Comparison of ENCODE assay signal across 12 cellular contexts in genomic region chr9:110115868-110116542, GRCh38.
DNase-seq lines count a peak whose midpoint lies in the region; TF ChIP-seq lines count a peak whose summit lies in the region.
"Had no signal": no experiment of that assay in that cellular context is flagged by ENCODE, and none has a peak within 500 bp of the region (broad histone marks: within the 10 kb centered on the region; RNA-seq: fewer than 3 reads in every experiment).

No MANE protein-coding gene starts in this region.

- H3K9ac ChIP-seq in trophoblast cell (ENCODE audit: low read length): no peak overlapping the region

- no peak overlapping the region for H2BK12ac ChIP-seq in trophoblast cell (ENCODE audit: low read length)

- no peak for TF ChIP-seq CTCF in RWPE1 (conservative IDR thresholded peaks at IDR 0.05; ENCODE audit: low read depth)
- TF ChIP-seq CTCF in fibroblast of mammary gland (conservative IDR thresholded peaks at IDR 0.05; ENCODE audit: control insufficient read depth, insufficient read depth, low read depth, low read length): no peak

- no peaks in the 10 kb centered on the region for H3K36me3 Mint-ChIP-seq in activated naive CD8-positive, alpha-beta T cell treated with anti-CD3 and anti-CD28 coated beads for 36 hours
- H3K36me3 Mint-ChIP-seq: CD8-positive, alpha-beta memory T cell had no signal

- no CpG with 5 or more reads among the region's 14 CpGs for WGBS in trophoblast cell (ENCODE audit: extremely low coverage, insufficient coverage, insufficient read length)

- peak overlapping the region; percentile 79 for H3K27ac ChIP-seq in RWPE1
- H3K27ac ChIP-seq in trophoblast cell (ENCODE audit: low read depth, low read length): peak overlapping the region; percentile 60
- H3K27ac ChIP-seq: suprapubic skin had no signal

- no peak overlapping the region for H3K18ac ChIP-seq in trophoblast cell (ENCODE audit: low read length)

- no peak overlapping the region for H3K4me3 Mint-ChIP-seq in activated naive CD8-positive, alpha-beta T cell treated with anti-CD3 and anti-CD28 coated beads for 36 hours
- H3K4me3 Mint-ChIP-seq: CD8-positive, alpha-beta memory T cell had no signal

- no peak overlapping the region for H2AFZ ChIP-seq in trophoblast cell (ENCODE audit: insufficient read depth, low read length, poor library complexity)

- no peaks in the 10 kb centered on the region for H3K9me3 Mint-ChIP-seq in activated naive CD8-positive, alpha-beta T cell treated with anti-CD3 and anti-CD28 coated beads for 36 hours
- H3K9me3 Mint-ChIP-seq: CD8-positive, alpha-beta memory T cell had no signal

- no peaks in the 10 kb centered on the region for H3K27me3 Mint-ChIP-seq in activated naive CD8-positive, alpha-beta T cell treated with anti-CD3 and anti-CD28 coated beads for 36 hours

- H3K23ac ChIP-seq in trophoblast cell (ENCODE audit: low read length): no peak overlapping the region

- no peaks in the 10 kb centered on the region for H3K9me3 ChIP-seq in trophoblast cell (ENCODE audit: insufficient read depth, low read depth, low read length)
- H3K9me3 ChIP-seq: esophagus muscularis mucosa, suprapubic skin had no signal

- H3K4me2 ChIP-seq in trophoblast cell (ENCODE audit: low read length): no peak overlapping the region

- no peak overlapping the region for H4K8ac ChIP-seq in trophoblast cell (ENCODE audit: low read depth, low read length)

- H3K36me3 ChIP-seq in trophoblast cell (ENCODE audit: control insufficient read depth in 1 of 2, insufficient read depth in 2 of 2, low read length in 2 of 2): no peaks in the 10 kb centered on the region
- H3K36me3 ChIP-seq: suprapubic skin had no signal

- H3K4me1 Mint-ChIP-seq in activated naive CD8-positive, alpha-beta T cell treated with anti-CD3 and anti-CD28 coated beads for 36 hours: no peaks in the 10 kb centered on the region
- H3K4me1 Mint-ChIP-seq: CD8-positive, alpha-beta memory T cell had no signal

- H3K27ac Mint-ChIP-seq in activated naive CD8-positive, alpha-beta T cell treated with anti-CD3 and anti-CD28 coated beads for 36 hours: no peak overlapping the region
- H3K27ac Mint-ChIP-seq: CD8-positive, alpha-beta memory T cell had no signal

- CTCF ChIA-PET in RWPE1 (lab: Yijun Ruan, JAX): interaction anchor here (0.7 kb wide), 1 partner anchor 31 kb away, joined by 3 read pairs; no protein-coding TSS in a partner anchor

- H3K4ac ChIP-seq in trophoblast cell (ENCODE audit: low read depth, low read length): no peak overlapping the region

- peaks cover 15 to 19% of the 10 kb centered on the region in 2 experiments for H3K4me1 ChIP-seq in trophoblast cell (ENCODE audit: control insufficient read depth in 1 of 2, insufficient read depth in 2 of 2, low read length in 2 of 2)

- H4K91ac ChIP-seq in trophoblast cell (ENCODE audit: low read depth, low read length): peak overlapping the region; percentile 56

- no peak overlapping the region for H3K14ac ChIP-seq in trophoblast cell (ENCODE audit: low read length)

- no peak overlapping the region for H3K4me3 ChIP-seq in fibroblast of mammary gland (ENCODE audit: control insufficient read depth, low read depth, low read length)
- H3K4me3 ChIP-seq in trophoblast cell (ENCODE audit: low read depth, low read length): no peak overlapping the region
- H3K4me3 ChIP-seq: esophagus muscularis mucosa, suprapubic skin had no signal

- no peak overlapping the region for H2BK120ac ChIP-seq in trophoblast cell (ENCODE audit: insufficient read depth, low read length, poor library complexity)

- no peak overlapping the region for H2BK5ac ChIP-seq in trophoblast cell (ENCODE audit: low read depth, low read length, poor library complexity)

- no peak overlapping the region for H2AK5ac ChIP-seq in trophoblast cell (ENCODE audit: low read length)

- H3K27me3 ChIP-seq in trophoblast cell (ENCODE audit: insufficient read depth, low read length): no peaks in the 10 kb centered on the region
- H3K27me3 ChIP-seq: esophagus muscularis mucosa, suprapubic skin had no signal

- DNase-seq in EL (peak; percentile 95), RWPE1 (ENCODE audit: low spot score) (peak; percentile 97), fibroblast of mammary gland (ENCODE audit: low read depth) (peak; percentile 89), trophoblast cell (peak; percentile 80 to 98), NCI-H345 (lab: John Stamatoyannopoulos, UW) (no peak), ecto neural progenitor cell (ENCODE audit: low spot score) (no peak), globus pallidus (ENCODE audit: low spot score) (no peak)
- no peak for DNase-seq in activated naive CD8-positive, alpha-beta T cell treated with anti-CD3 and anti-CD28 coated beads for 36 hours
- DNase-seq: CD8-positive, alpha-beta memory T cell; stimulated activated CD4-positive, alpha-beta T cell treated with anti-CD3 and anti-CD28 coated beads, Interleukin-2, amount 100 ng/mL, for 48 hours had no signal

- peaks cover 2% of the 10 kb centered on the region for H3K79me2 ChIP-seq in trophoblast cell (ENCODE audit: control insufficient read depth, insufficient read depth, low read length, poor library complexity)

- no peak overlapping the region for H4K12ac ChIP-seq in trophoblast cell (ENCODE audit: low read depth, low read length)

- H3K79me1 ChIP-seq in trophoblast cell (ENCODE audit: low read length): peaks cover 7% of the 10 kb centered on the region

- POLR2A ChIA-PET in RWPE1 (lab: Yijun Ruan, JAX; ENCODE audit: low non-redundant PET): no interaction called here

Comparison
In these comparisons a context has a peak if more than half of its experiments do, and no peak if none do; other contexts are left out.
1. DNase-seq: peak in EL (single experiment), RWPE1 (single experiment), fibroblast of mammary gland (single experiment) and trophoblast cell (2 of 2); none in NCI-H345 (single experiment), ecto neural progenitor cell (single experiment), activated naive CD8-positive, alpha-beta T cell treated with anti-CD3 and anti-CD28 coated beads for 36 hours (single experiment) and globus pallidus (single experiment).